Comparison of ENCODE assay signal across 8 cellular contexts in genomic region chr1:36450919-36451305, GRCh38. TPM values are rescaled to one million over a fixed set of nuclear protein-coding genes. Genes with fewer than 3 reads are reported as not detected.
A peak's percentile ranks its signal among the peaks of the same experiment; 100 is the strongest.
DNase-seq lines count a peak whose midpoint lies in the region; ATAC-seq and TF ChIP-seq lines count a peak whose summit lies in the region.

No MANE protein-coding gene starts in this region.

- H2AFZ ChIP-seq in IMR-90 (replicated peaks; ENCODE audit: low read length, poor library complexity) = peak overlapping the region; percentile 100

- CTCF ChIA-PET in IMR-90 (lab: Yijun Ruan, JAX) = interaction anchor here (2.0 kb wide), 1 partner anchor 10 kb away, joined by 4 read pairs; no protein-coding TSS in a partner anchor

- no peak for TF ChIP-seq RAD21 in IMR-90 (IDR thresholded peaks at IDR 0.05; ENCODE audit: low read length)

- 0 out of 2 replicates have a peak overlapping the region, but pooled peaks have one; percentile 8 for H2BK120ac ChIP-seq in IMR-90 (ENCODE audit: low read depth, low read length)

- intact Hi-C loops in IMR-90 (cut with micrococcal nuclease) = no loop called here

- no peak for ATAC-seq in IMR-90 (ENCODE audit: low read depth)
- no peak for ATAC-seq in stimulated activated naive CD8-positive, alpha-beta T cell treated with anti-CD3 and anti-CD28 coated beads, Interleukin-15, amount 100 ng/mL, for 72 hours

- H2BK20ac ChIP-seq in IMR-90 (ENCODE audit: low read depth, low read length) = no peak overlapping the region

- 0 out of 3 replicates have a peak overlapping the region, but pooled peaks have one; percentile 27 for H2BK15ac ChIP-seq in IMR-90 (ENCODE audit: low read depth, low read length)

- no TSS peak for BruUV-seq in IMR-90 (replicated peaks; lab: Mats Ljungman, UMichigan)

- peak overlapping the region; percentile 83 for H3K56ac ChIP-seq in IMR-90 (ENCODE audit: extremely low read depth, insufficient read depth, low read length)

- peak overlapping the region; percentile 75 for H2BK5ac ChIP-seq in IMR-90 (ENCODE audit: low read depth, low read length, poor library complexity, severe bottlenecking)

- H3K4me1 Mint-ChIP-seq in stimulated activated naive CD8-positive, alpha-beta T cell treated with anti-CD3 and anti-CD28 coated beads, Interleukin-15, amount 100 ng/mL, for 72 hours = peaks cover 23% of the 10 kb centered on the region

- H3K9me1 ChIP-seq in IMR-90 (ENCODE audit: insufficient read depth, low read length) = no peaks in the 10 kb centered on the region

- H3K4ac ChIP-seq in IMR-90 (ENCODE audit: low read depth, low read length) = peak overlapping the region; percentile 72

- H3K27me3 Mint-ChIP-seq in stimulated activated naive CD8-positive, alpha-beta T cell treated with anti-CD3 and anti-CD28 coated beads, Interleukin-15, amount 100 ng/mL, for 72 hours = no peaks in the 10 kb centered on the region

- H3K4me3 Mint-ChIP-seq in stimulated activated naive CD8-positive, alpha-beta T cell treated with anti-CD3 and anti-CD28 coated beads, Interleukin-15, amount 100 ng/mL, for 72 hours = peak overlapping the region; percentile 87 to 88

- peaks cover 10% of the 10 kb centered on the region for H3K36me3 ChIP-seq in IMR-90 (ENCODE audit: control insufficient read depth, insufficient read depth, low read length)

- peaks cover 2% of the 10 kb centered on the region; the same call in 1 of the 2 replicates for H3K4me1 ChIP-seq in IMR-90 (ENCODE audit: control insufficient read depth, insufficient read depth, low read length)

- peak overlapping the region; percentile 69 for H3K23ac ChIP-seq in IMR-90 (ENCODE audit: low read depth, low read length)

- H3K14ac ChIP-seq in IMR-90 (replicated peaks; ENCODE audit: low read depth, low read length) = peak overlapping the region; percentile 45

- H3K27me3 ChIP-seq in IMR-90 (ENCODE audit: control insufficient read depth, insufficient read depth, low read length) = no peaks in the 10 kb centered on the region

- WGBS in IMR-90 (ENCODE audit: extremely low coverage in 2 of 2, insufficient read length in 1 of 2), 2 experiments = 29% methylated on average over 6 of the region's 18 CpGs; no CpG with 5 or more reads in 1 of the 2 experiments
- WGBS in adipose tissue, 3 donors = 28 to 34% (median 34%) methylated on average over 18 of the region's 18 CpGs

- no peak for TF ChIP-seq POLR2A in IMR-90 (IDR thresholded peaks at IDR 0.05; ENCODE audit: low read depth, low read length)

- no peaks in the 10 kb centered on the region for H4K20me1 ChIP-seq in IMR-90 (ENCODE audit: insufficient read depth, low read length)

- H3K9me3 Mint-ChIP-seq in stimulated activated naive CD8-positive, alpha-beta T cell treated with anti-CD3 and anti-CD28 coated beads, Interleukin-15, amount 100 ng/mL, for 72 hours = no peaks in the 10 kb centered on the region

- H3K4me3 ChIP-seq in IMR-90 (ENCODE audit: insufficient read depth, low read depth, low read length) = peak overlapping the region; percentile 66

- TF ChIP-seq CTCF in IMR-90 (conservative IDR thresholded peaks at IDR 0.05; ENCODE audit: low read depth, low read length) = no peak

- H4K91ac ChIP-seq in IMR-90 (ENCODE audit: insufficient read depth, low read depth, low read length) = peak overlapping the region; percentile 18

- H2AK9ac ChIP-seq in IMR-90 (replicated peaks; ENCODE audit: low read depth, low read length, poor library complexity) = peak overlapping the region; percentile 95

- H3K18ac ChIP-seq in IMR-90 (ENCODE audit: low read depth, low read length) = peak overlapping the region; percentile 6; the same call in 1 of the 2 replicates

- in situ Hi-C loops in IMR-90 (cut with MboI; ENCODE audit: low sequenced_read_pairs) = loop anchor here (25.0 kb wide), 1 partner anchor 1561 kb away; the partner anchor contains the start of genes FHL3 and UTP11

- H2AK5ac ChIP-seq in IMR-90 (ENCODE audit: low read depth, low read length) = peak overlapping the region; percentile 32

- H3K4me2 ChIP-seq in IMR-90 (ENCODE audit: low read depth, low read length) = peak overlapping the region; percentile 79

- H3K27ac Mint-ChIP-seq in stimulated activated naive CD8-positive, alpha-beta T cell treated with anti-CD3 and anti-CD28 coated beads, Interleukin-15, amount 100 ng/mL, for 72 hours = peak overlapping the region; percentile 64 to 90

- POLR2A ChIA-PET in IMR-90 (lab: Charles Lee; ENCODE audit: unreplicated experiment) = no interaction called here

- H3K9me3 ChIP-seq in IMR-90 (ENCODE audit: control insufficient read depth, insufficient read depth, low read length) = no peaks in the 10 kb centered on the region

- H3K27ac ChIP-seq in IMR-90 (ENCODE audit: insufficient read depth, low read length) = peak overlapping the region; percentile 81
- H3K27ac ChIP-seq in adipose tissue (ENCODE audit: low read depth, low read length) = peak overlapping the region; percentile 85

- dilution Hi-C loops in IMR-90 (cut with HindIII; ENCODE audit: low sequenced_read_pairs, unreplicated experiment) = no loop called here

- peaks cover 0 to 11% of the 10 kb centered on the region in 2 experiments; a peak in 2 of 4 replicates for H3K79me1 ChIP-seq in IMR-90 (ENCODE audit: low read depth in 1 of 2, low read length in 2 of 2)

- peak overlapping the region; percentile 92 to 99 for H4K8ac ChIP-seq in IMR-90 (ENCODE audit: low read depth in 2 of 2, low read length in 2 of 2)

- H4K5ac ChIP-seq in IMR-90 (ENCODE audit: low read depth, low read length) = peak overlapping the region; percentile 94

- H3K9ac ChIP-seq in IMR-90 (ENCODE audit: low read depth, low read length) = peak overlapping the region; percentile 74

- no peak for DNase-seq in IMR-90
- peak; percentile 37 for DNase-seq in iPS-NIHi11 (ENCODE audit: low spot score)
- DNase-seq in stimulated activated naive CD8-positive, alpha-beta T cell treated with anti-CD3 and anti-CD28 coated beads, Interleukin-15, amount 100 ng/mL, for 72 hours = no peak
- no peak for DNase-seq in AML-193 (lab: John Stamatoyannopoulos, UW)
- DNase-seq in Ammon's horn (ENCODE audit: low spot score) = no peak
- DNase-seq in SW 1271 (lab: John Stamatoyannopoulos, UW) = no peak
- DNase-seq in MV-4-11 (lab: John Stamatoyannopoulos, UW) = no peak

TF ChIP-seq in IMR-90, 13 proteins besides CTCF, POLR2A, EP300 and RAD21:
- TF ChIP-seq ELK1 (IDR thresholded peaks at IDR 0.05; ENCODE audit: borderline replicate concordance, low read depth, low read length) = no peak
- no peak for TF ChIP-seq NFE2L2 (IDR thresholded peaks at IDR 0.05; ENCODE audit: low read depth, low read length)
- no peak for TF ChIP-seq MAZ (IDR thresholded peaks at IDR 0.05; ENCODE audit: borderline replicate concordance, low read depth, low read length)
- no peak for TF ChIP-seq MXI1 (IDR thresholded peaks at IDR 0.05; ENCODE audit: borderline replicate concordance, low read depth, low read length)
- TF ChIP-seq RCOR1 (IDR thresholded peaks at IDR 0.05; ENCODE audit: insufficient replicate concordance, low read length) = no peak
- TF ChIP-seq CEBPB (IDR thresholded peaks at IDR 0.05; ENCODE audit: low read depth, low read length) = no peak
- TF ChIP-seq RFX5 (IDR thresholded peaks at IDR 0.05; ENCODE audit: low read depth, low read length) = no peak
- TF ChIP-seq FOS (IDR thresholded peaks at IDR 0.05; ENCODE audit: low read depth, low read length) = no peak
- no peak for TF ChIP-seq SMC3 (IDR thresholded peaks at IDR 0.05; ENCODE audit: low read depth, low read length)

RNA-seq across cellular contexts. Expression of gene OSCP1, which starts 0.7 kb away (rescaled TPM):
- total RNA-seq in IMR-90 (2012; rRNA removed) = 9.4 and 11.8 TPM in 2 replicates
- polyA plus RNA-seq in IMR-90 (2012; rRNA removed) = 6.3 and 7.8 TPM in 2 replicates
- polyA plus RNA-seq in IMR-90 (2012; cell fraction: cytosol; rRNA removed) = 5.9 and 6.6 TPM in 2 replicates
- 2.3 and 4.8 TPM in 2 replicates for polyA plus RNA-seq in IMR-90 (2012; cell fraction: nucleus; rRNA removed; ENCODE audit: low replicate concordance)
- 10 to 100 TPM in 1 of 3 donors, 1 to 10 TPM in 2; 5.3 to 10.3 (median 6.5) TPM for polyA plus RNA-seq in adipose tissue

RNA-seq across cellular contexts. Expression of gene MRPS15, which starts 13.3 kb away (rescaled TPM):
- total RNA-seq in IMR-90 (2012; rRNA removed) = 46.1 and 64.7 TPM in 2 replicates
- polyA plus RNA-seq in IMR-90 (2012; rRNA removed) (66.0 and 77.9 TPM in 2 replicates), adipose tissue (100 to 1,000 TPM in 2 of 3 donors, 10 to 100 TPM in 1; 69.1 to 142 (median 130) TPM)
- 50.4 and 62.7 TPM in 2 replicates for polyA plus RNA-seq in IMR-90 (2012; cell fraction: cytosol; rRNA removed)
- 17.4 and 42.5 TPM in 2 replicates for polyA plus RNA-seq in IMR-90 (2012; cell fraction: nucleus; rRNA removed; ENCODE audit: low replicate concordance)

RNA-seq across cellular contexts. Expression of gene CSF3R, which starts 31.8 kb away (rescaled TPM):
- not detected in 2 replicates for total RNA-seq in IMR-90 (2012; rRNA removed)
- polyA plus RNA-seq in IMR-90 (2012; rRNA removed) = not detected in 2 replicates
- polyA plus RNA-seq in IMR-90 (2012; cell fraction: cytosol; rRNA removed) = not detected in 2 replicates
- polyA plus RNA-seq in IMR-90 (2012; cell fraction: nucleus; rRNA removed; ENCODE audit: low replicate concordance) = not detected in 2 replicates
- polyA plus RNA-seq in adipose tissue = 10 to 100 TPM in 2 of 3 donors, 1 to 10 TPM in 1; 2.6 to 74.0 (median 36.2) TPM

RNA-seq across cellular contexts. Expression of gene LSM10, which starts 53.2 kb away (rescaled TPM):
- total RNA-seq in IMR-90 (2012; rRNA removed) = 10.3 and 11.7 TPM in 2 replicates
- polyA plus RNA-seq in IMR-90 (2012; rRNA removed) (78.9 and 94.1 TPM in 2 replicates), adipose tissue (10 to 100 TPM; 30.7 to 59.5 (median 59.5) TPM)
- polyA plus RNA-seq in IMR-90 (2012; cell fraction: cytosol; rRNA removed) = 66.7 and 93.2 TPM in 2 replicates
- polyA plus RNA-seq in IMR-90 (2012; cell fraction: nucleus; rRNA removed; ENCODE audit: low replicate concordance) = 24.5 and 29.7 TPM in 2 replicates
